Comparison of ENCODE assay signal across 8 cellular contexts in the genomic region with DNA sequence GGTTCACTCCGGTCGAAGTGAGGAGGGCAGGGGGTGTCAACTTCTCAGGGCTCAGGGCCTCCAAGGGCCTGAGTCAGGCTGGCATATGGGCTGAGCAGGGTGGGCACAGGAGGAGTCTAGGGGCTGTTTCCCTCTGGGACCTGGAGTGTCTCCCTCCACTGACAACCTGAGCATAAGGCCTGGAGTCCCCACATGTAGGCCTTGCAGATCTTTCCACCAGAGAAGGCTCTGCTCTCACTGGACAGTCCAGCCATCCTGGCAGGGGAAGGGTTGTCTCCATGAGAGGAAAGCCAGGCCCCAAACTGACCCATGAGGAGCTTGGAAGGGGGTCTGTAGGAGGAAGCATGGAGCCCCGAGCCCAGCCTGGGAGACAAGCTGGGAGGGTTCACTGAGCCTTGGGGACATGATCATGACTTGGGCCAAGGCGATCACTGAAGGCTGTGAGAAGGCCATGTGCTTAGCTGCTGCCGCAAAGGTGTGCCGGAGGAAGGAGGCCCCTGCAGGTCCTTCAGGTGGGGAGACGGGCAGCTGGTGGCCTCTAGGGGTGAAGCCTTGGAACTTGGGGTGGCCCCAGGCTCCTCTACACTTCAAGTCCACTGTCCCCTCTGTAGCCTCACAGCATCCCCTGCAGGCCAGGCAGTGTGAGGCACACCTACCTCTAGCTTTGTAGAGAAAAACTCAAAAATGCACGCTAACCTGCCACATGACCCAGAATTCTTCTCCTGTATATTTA. TPM values are rescaled to one million over a fixed set of nuclear protein-coding genes. Genes with fewer than 3 reads are reported as not detected.
DNase-seq lines count a peak whose midpoint lies in the region; ATAC-seq and TF ChIP-seq lines count a peak whose summit lies in the region.

No MANE protein-coding gene starts in this region.

- POLR2A ChIA-PET in T-cell (lab: Charles Lee) = interaction anchor here in 1 of 2 donors (0.6 kb wide), 1 partner anchor 10 kb away, joined by 4 read pairs; a partner anchor contains a TSS

- DNase-seq in GM13976 (ENCODE audit: low spot score) (peak; percentile 87), T-cell (peak; percentile 48 to 73 (median 63)), astrocyte of the cerebellum (ENCODE audit: low read depth) (no peak), left lobe of liver (ENCODE audit: low spot score) (no peak), SHP77 (lab: John Stamatoyannopoulos, UW) (no peak)
- no peak for DNase-seq in stimulated activated naive B cell treated with anti-CD40 and anti-IgM and Interleukin-4, amounts not matched to agents 10 μg/mL and 1 μg/mL and 100 μg/mL, for 72 hours

- H3K4me3 Mint-ChIP-seq in T-cell = peak overlapping the region; percentile 75 to 89 (median 84)
- peak overlapping the region; percentile 49 to 50 for H3K4me3 Mint-ChIP-seq in stimulated activated naive B cell treated with anti-CD40 and anti-IgM and Interleukin-4, amounts not matched to agents 10 μg/mL and 1 μg/mL and 100 μg/mL, for 72 hours

- no peaks in the 10 kb centered on the region for H3K9me3 Mint-ChIP-seq in T-cell
- peaks cover 0 to 2% of the 10 kb centered on the region in 2 donors for H3K9me3 Mint-ChIP-seq in stimulated activated naive B cell treated with anti-CD40 and anti-IgM and Interleukin-4, amounts not matched to agents 10 μg/mL and 1 μg/mL and 100 μg/mL, for 72 hours

- in situ Hi-C loops in GM13976 (cut with MboI; ENCODE audit: low sequenced_read_pairs, unreplicated experiment) (loop anchor here (10.0 kb wide), 1 partner anchor 174 kb away; no protein-coding TSS in a partner anchor), astrocyte of the cerebellum (cut with HindIII; ENCODE audit: low sequenced_read_pairs) (loop anchor here (25.0 kb wide), 1 partner anchor 177 kb away; no protein-coding TSS in a partner anchor)

- H3K27ac Mint-ChIP-seq in T-cell = peak overlapping the region; percentile 86 to 94
- no peak overlapping the region for H3K27ac Mint-ChIP-seq in stimulated activated naive B cell treated with anti-CD40 and anti-IgM and Interleukin-4, amounts not matched to agents 10 μg/mL and 1 μg/mL and 100 μg/mL, for 72 hours

- peaks cover 24 to 40% (median 33%) of the 10 kb centered on the region in 3 donors for H3K4me1 Mint-ChIP-seq in T-cell
- peaks cover 26 to 53% of the 10 kb centered on the region in 2 donors for H3K4me1 Mint-ChIP-seq in stimulated activated naive B cell treated with anti-CD40 and anti-IgM and Interleukin-4, amounts not matched to agents 10 μg/mL and 1 μg/mL and 100 μg/mL, for 72 hours

- TF ChIP-seq CTCF in GM13976 (IDR thresholded peaks at IDR 0.05; ENCODE audit: borderline replicate concordance, control extremely low read depth, extremely low read depth, insufficient read depth, missing control alignments) = peak; percentile 88
- TF ChIP-seq CTCF in astrocyte of the cerebellum (IDR thresholded peaks at IDR 0.05; ENCODE audit: low read depth, low read length, missing control alignments) = peak; percentile 61

- CTCF ChIA-PET in T-cell (lab: Charles Lee) = interaction anchor here (0.5 to 3.1 kb wide), 14 partner anchors 10 to 1496 kb away, joined by 3 to 27 read pairs (median 4); a partner anchor contains a TSS

- peak; percentile 52 for ATAC-seq in HG03135 (IDR thresholded peaks at IDR 0.05; ENCODE audit: unreplicated experiment)
- peak; percentile 92 to 96 (median 94) for ATAC-seq in T-cell (replicated peaks in 1 of 4)
- ATAC-seq in left lobe of liver = peak; percentile 76
- peak; percentile 90 to 94 for ATAC-seq in stimulated activated naive B cell treated with anti-CD40 and anti-IgM and Interleukin-4, amounts not matched to agents 10 μg/mL and 1 μg/mL and 100 μg/mL, for 72 hours (replicated peaks)
- no peak for ATAC-seq in GM21737 (IDR thresholded peaks at IDR 0.05; ENCODE audit: unreplicated experiment)

- no peak overlapping the region for H3K4me3 ChIP-seq in astrocyte of the cerebellum (ENCODE audit: low read depth, low read length)

- no peaks in the 10 kb centered on the region for H3K36me3 Mint-ChIP-seq in T-cell
- no peaks in the 10 kb centered on the region for H3K36me3 Mint-ChIP-seq in stimulated activated naive B cell treated with anti-CD40 and anti-IgM and Interleukin-4, amounts not matched to agents 10 μg/mL and 1 μg/mL and 100 μg/mL, for 72 hours

- no peaks in the 10 kb centered on the region for H3K27me3 Mint-ChIP-seq in T-cell
- H3K27me3 Mint-ChIP-seq in stimulated activated naive B cell treated with anti-CD40 and anti-IgM and Interleukin-4, amounts not matched to agents 10 μg/mL and 1 μg/mL and 100 μg/mL, for 72 hours = peaks cover 17 to 38% of the 10 kb centered on the region in 2 donors

RNA-seq across cellular contexts. Expression of a gene that starts 9.9 kb away (rescaled TPM):
- total RNA-seq in T-cell (under 1 TPM in 2 of 5 donors, not detected in 3; 0.26 to 0.62 TPM), left lobe of liver (not detected)

RNA-seq across cellular contexts. Expression of a gene that starts 15.4 kb away (rescaled TPM):
- 10 to 100 TPM; 63.5 to 84.8 (median 75.4) TPM for total RNA-seq in T-cell
- 2.0 TPM for total RNA-seq in left lobe of liver

RNA-seq across cellular contexts. Expression of a gene that starts 22.9 kb away (rescaled TPM):
- total RNA-seq in T-cell = 10 to 100 TPM in 3 of 5 donors, 1 to 10 TPM in 1, under 1 TPM in 1; 0.95 to 12.9 (median 10.3) TPM
- total RNA-seq in left lobe of liver = 0.98 TPM

RNA-seq across cellular contexts. Expression of a gene that starts 36.8 kb away (rescaled TPM):
- total RNA-seq in T-cell (10 to 100 TPM; 25.3 to 67.8 (median 58.3) TPM), left lobe of liver (10.5 TPM)

RNA-seq across cellular contexts. Expression of a gene that starts 39.2 kb away (rescaled TPM):
- total RNA-seq in T-cell (10 to 100 TPM in 2 of 5 donors, 1 to 10 TPM in 3; 4.6 to 10.8 (median 8.4) TPM), left lobe of liver (39.0 TPM)

Comparison
In these comparisons a context has a peak if more than half of its experiments do, and no peak if none do; other contexts are left out.
1. DNase-seq: peak in GM13976 (single experiment) and T-cell (34 of 34); none in astrocyte of the cerebellum (single experiment), left lobe of liver (single experiment), stimulated activated naive B cell treated with anti-CD40 and anti-IgM and Interleukin-4, amounts not matched to agents 10 μg/mL and 1 μg/mL and 100 μg/mL, for 72 hours (single experiment) and SHP77 (0 of 2).
2. RNA of a gene that starts 15.4 kb away (total RNA-seq): 63.5 to 84.8 TPM in T-cell; 2.0 TPM in left lobe of liver (single experiment); every median in the first group is over 10 times any median in the second.